11 cellular contexts compared by ENCODE assay signal in the genomic region with DNA sequence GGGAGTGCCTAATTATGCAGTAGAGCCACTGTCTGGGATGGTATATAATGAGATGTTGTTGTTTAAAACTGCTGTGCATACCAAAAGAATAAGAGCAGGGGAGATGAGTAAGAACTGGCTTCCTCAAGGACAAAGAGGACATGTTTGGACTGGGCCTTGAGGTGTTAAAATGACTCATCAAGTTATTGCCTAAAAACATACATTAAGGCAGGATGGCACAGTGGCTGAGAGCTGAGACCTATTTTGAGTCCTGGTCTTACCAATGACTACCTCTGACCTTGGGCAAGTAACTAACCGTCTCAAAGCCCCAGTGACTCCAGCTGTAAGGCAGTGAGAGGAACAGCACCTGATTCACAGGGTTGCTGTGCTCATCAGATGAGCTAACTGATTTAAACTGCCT.
A peak's percentile ranks its signal among the peaks of the same experiment; 100 is the strongest.
DNase-seq lines count a peak whose midpoint lies in the region; ATAC-seq and TF ChIP-seq lines count a peak whose summit lies in the region.
"Had no signal": no experiment of that assay in that cellular context is flagged by ENCODE, and none has a peak within 500 bp of the region (broad histone marks: within the 10 kb centered on the region; RNA-seq: fewer than 3 reads in every experiment).

No MANE protein-coding gene starts in this region.

- H3K27ac ChIP-seq in smooth muscle cell (ENCODE audit: low read depth) (peak overlapping the region; percentile 14), ascending aorta (no peak overlapping the region)
- H3K27ac ChIP-seq: A549 had no signal

- DNase-seq in activated CD4-positive, CD25-positive, alpha-beta regulatory T cell (lab: John Stamatoyannopoulos, UW) = no peak
- peak; percentile 13 for DNase-seq in HCEC 1CT
- no peak for DNase-seq in smooth muscle cell (lab: John Stamatoyannopoulos, UW; ENCODE audit: unreplicated experiment)
- no peak for DNase-seq in ascending aorta (ENCODE audit: low spot score in 2 of 2)
- no peak for DNase-seq in GF-D8 (lab: John Stamatoyannopoulos, UW)
- no peak for DNase-seq in activated CD4-positive, alpha-beta T cell treated with anti-CD3 and anti-CD28 coated beads, Interleukin-2, amount 50 U/mL, for 48 hours
- DNase-seq: activated naive CD8-positive, alpha-beta T cell treated with anti-CD3 and anti-CD28 coated beads, Interleukin-2, amount 10 ng/mL, durations not matched to agents 7 days and 5 days; NCI-H2081 treated with DMSO at 0.1 percent for 48 hours had no signal

- no peak overlapping the region for H2AFZ ChIP-seq in smooth muscle cell (ENCODE audit: low read depth)

- H3K9ac ChIP-seq in smooth muscle cell (ENCODE audit: low read depth) = no peak overlapping the region

- no peaks in the 10 kb centered on the region for H3K27me3 ChIP-seq in smooth muscle cell (ENCODE audit: low read depth)
- no peaks in the 10 kb centered on the region for H3K27me3 ChIP-seq in ascending aorta

- H3F3A ChIP-seq in smooth muscle cell (ENCODE audit: low read depth) = no peaks in the 10 kb centered on the region

- no peaks in the 10 kb centered on the region for H3K79me2 ChIP-seq in smooth muscle cell (ENCODE audit: low read depth)

- H3K4me1 ChIP-seq in smooth muscle cell (ENCODE audit: low read depth) (peaks cover 4% of the 10 kb centered on the region), ascending aorta (no peaks in the 10 kb centered on the region)
- H3K4me1 ChIP-seq: A549 had no signal

- WGBS in smooth muscle cell (ENCODE audit: low lambda C conversion rate) = 73% methylated on average over 1 of the region's 1 CpG

- H3K4me2 ChIP-seq in smooth muscle cell = no peak overlapping the region
- H3K4me2 ChIP-seq: A549 had no signal

- H3K4me3 ChIP-seq in smooth muscle cell (no peak overlapping the region), ascending aorta (no peak overlapping the region)
- H3K4me3 ChIP-seq: A549 had no signal

- TF ChIP-seq CTCF in smooth muscle cell (IDR thresholded peaks at IDR 0.05; ENCODE audit: borderline replicate concordance, insufficient read depth, poor library complexity, severe bottlenecking) (no peak), ascending aorta (IDR thresholded peaks at IDR 0.05) (no peak)

- intact Hi-C loops in ascending aorta (cut with DNase I) = no loop called here

- H3K36me3 ChIP-seq in smooth muscle cell (ENCODE audit: low read depth) (no peaks in the 10 kb centered on the region), ascending aorta (no peaks in the 10 kb centered on the region)

- no peaks in the 10 kb centered on the region for H3K9me3 ChIP-seq in smooth muscle cell (replicated peaks; ENCODE audit: low read depth)
- no peaks in the 10 kb centered on the region for H3K9me3 ChIP-seq in ascending aorta
- H3K9me3 ChIP-seq: A549 had no signal

- no peaks in the 10 kb centered on the region for H4K20me1 ChIP-seq in smooth muscle cell (ENCODE audit: low read depth)

- peak; percentile 28 to 41 for ATAC-seq in activated CD4-positive, CD25-positive, alpha-beta regulatory T cell treated with anti-CD3 and anti-CD28 coated beads, Interleukin-2, amount 50 U/mL, for 24 hours
- ATAC-seq in HG03460 (IDR thresholded peaks at IDR 0.05; ENCODE audit: unreplicated experiment) = peak; percentile 96
- ATAC-seq: A549 had no signal
